In genomic region chrY:17231994-17232393, GRCh38 we compare ENCODE assay signal across 30 cellular contexts.
"Had no signal": no experiment of that assay in that cellular context is flagged by ENCODE, and none has a peak within 500 bp of the region (broad histone marks: within the 10 kb centered on the region; RNA-seq: fewer than 3 reads in every experiment).

No MANE protein-coding gene starts in this region.

- H3K36me3 Mint-ChIP-seq: activated naive CD4-positive, alpha-beta T cell treated with anti-CD3 and anti-CD28 coated beads, Interleukin-2, amount 10 ng/mL, durations not matched to agents 7 days and 5 days; activated naive CD8-positive, alpha-beta T cell treated with anti-CD3 and anti-CD28 coated beads, Interleukin-2, amount 10 ng/mL, durations not matched to agents 7 days and 5 days; brain; stimulated activated memory B cell treated with anti-CD40 and anti-IgM and Interleukin-4, amounts not matched to agents 10 μg/mL and 1 μg/mL and 100 μg/mL, for 72 hours; type B pancreatic cell had no signal

- H3K9me3 Mint-ChIP-seq: activated T-helper 1 cell treated with anti-CD3 and anti-CD28 coated beads, Interleukin-12 subunit alpha, Interleukin-12 subunit beta, Interleukin-2, Interleukin-4 antibody, amounts not matched to agents 30 ng/mL and 10 ng/mL and 1 ng/mL, durations not matched to agents 14 hours and 24 hours and 36 hours; type B pancreatic cell had no signal

- H3K4me2 ChIP-seq: hepatocyte, smooth muscle cell had no signal

- H2AFZ ChIP-seq: hepatocyte had no signal

- H3K36me3 ChIP-seq: ascending aorta, ovary, sigmoid colon, uterus had no signal

- H3K4me3 ChIP-seq: ascending aorta, coronary artery, dorsolateral prefrontal cortex, hepatocyte, ovary, sigmoid colon, smooth muscle cell, uterus had no signal

- H3K4me1 Mint-ChIP-seq: activated naive CD4-positive, alpha-beta T cell treated with anti-CD3 and anti-CD28 coated beads, Interleukin-2, amount 10 ng/mL, durations not matched to agents 7 days and 5 days; activated naive CD8-positive, alpha-beta T cell treated with anti-CD3 and anti-CD28 coated beads, Interleukin-2, amount 10 ng/mL, durations not matched to agents 7 days and 5 days; brain; naive thymus-derived CD4-positive, alpha-beta T cell; stimulated activated memory B cell treated with anti-CD40 and anti-IgM and Interleukin-4, amounts not matched to agents 10 μg/mL and 1 μg/mL and 100 μg/mL, for 72 hours; stimulated activated naive CD8-positive, alpha-beta T cell treated with anti-CD3 and anti-CD28 coated beads, Interleukin-15, amount 100 ng/mL, for 72 hours had no signal

- H3K27me3 Mint-ChIP-seq: activated naive CD4-positive, alpha-beta T cell treated with anti-CD3 and anti-CD28 coated beads, Interleukin-2, amount 10 ng/mL, durations not matched to agents 7 days and 5 days; activated naive CD8-positive, alpha-beta T cell treated with anti-CD3 and anti-CD28 coated beads, Interleukin-2, amount 10 ng/mL, durations not matched to agents 7 days and 5 days; brain; naive thymus-derived CD4-positive, alpha-beta T cell; progenitor cell of endocrine pancreas; stimulated activated memory B cell treated with anti-CD40 and anti-IgM and Interleukin-4, amounts not matched to agents 10 μg/mL and 1 μg/mL and 100 μg/mL, for 72 hours; stimulated activated naive CD8-positive, alpha-beta T cell treated with anti-CD3 and anti-CD28 coated beads, Interleukin-15, amount 100 ng/mL, for 72 hours; type B pancreatic cell had no signal

- DNase-seq: activated CD4-positive, alpha-beta T cell treated with anti-CD3 and anti-CD28 coated beads for 4 hours; activated CD4-positive, alpha-beta T cell treated with anti-CD3 and anti-CD28 coated beads, Interleukin-2, amount 50 U/mL, for 48 hours; activated CD8-positive, alpha-beta memory T cell treated with anti-CD3 and anti-CD28 coated beads for 24 hours; activated effector memory CD4-positive, alpha-beta T cell treated with anti-CD3 and anti-CD28 coated beads, Interleukin-2, amount 50 U/mL, for 16 hours; activated naive CD4-positive, alpha-beta T cell treated with anti-CD3 and anti-CD28 coated beads, Interleukin-2, amount 10 ng/mL, durations not matched to agents 7 days and 5 days; activated naive CD8-positive, alpha-beta T cell treated with anti-CD3 and anti-CD28 coated beads, Interleukin-2, amount 10 ng/mL, durations not matched to agents 7 days and 5 days; dorsolateral prefrontal cortex; effector memory CD4-positive, alpha-beta T cell; foreskin melanocyte; midbrain; naive thymus-derived CD4-positive, alpha-beta T cell; ovary; retina; sigmoid colon; stimulated activated CD4-positive, alpha-beta T cell treated with anti-CD3 and anti-CD28 coated beads, Interleukin-1b, Interleukin-23, amount 100 ng/mL, for 48 hours; stimulated activated CD4-positive, alpha-beta T cell treated with anti-CD3 and anti-CD28 coated beads, Interleukin-4, amount 100 ng/mL, for 4 hours; stimulated activated CD8-positive, alpha-beta memory T cell treated with anti-CD3 and anti-CD28 coated beads, Interleukin-4, amount 100 ng/mL, for 48 hours; stimulated activated naive CD8-positive, alpha-beta T cell treated with anti-CD3 and anti-CD28 coated beads, Interleukin-15, amount 100 ng/mL, for 72 hours; substantia nigra; uterus had no signal

- ATAC-seq: esophagus mucosa; naive thymus-derived CD4-positive, alpha-beta T cell; stimulated activated memory B cell treated with anti-CD40 and anti-IgM and Interleukin-4, amounts not matched to agents 10 μg/mL and 1 μg/mL and 100 μg/mL, for 72 hours; stimulated activated naive CD8-positive, alpha-beta T cell treated with anti-CD3 and anti-CD28 coated beads, Interleukin-15, amount 100 ng/mL, for 72 hours had no signal

- H3K79me2 ChIP-seq: hepatocyte had no signal

- H3K27ac Mint-ChIP-seq: activated naive CD4-positive, alpha-beta T cell treated with anti-CD3 and anti-CD28 coated beads, Interleukin-2, amount 10 ng/mL, durations not matched to agents 7 days and 5 days; activated naive CD8-positive, alpha-beta T cell treated with anti-CD3 and anti-CD28 coated beads, Interleukin-2, amount 10 ng/mL, durations not matched to agents 7 days and 5 days; activated T-helper 1 cell treated with anti-CD3 and anti-CD28 coated beads, Interleukin-12 subunit alpha, Interleukin-12 subunit beta, Interleukin-2, Interleukin-4 antibody, amounts not matched to agents 30 ng/mL and 10 ng/mL and 1 ng/mL, durations not matched to agents 14 hours and 24 hours and 36 hours; naive thymus-derived CD4-positive, alpha-beta T cell; progenitor cell of endocrine pancreas; stimulated activated memory B cell treated with anti-CD40 and anti-IgM and Interleukin-4, amounts not matched to agents 10 μg/mL and 1 μg/mL and 100 μg/mL, for 72 hours; stimulated activated naive CD8-positive, alpha-beta T cell treated with anti-CD3 and anti-CD28 coated beads, Interleukin-15, amount 100 ng/mL, for 72 hours; type B pancreatic cell had no signal

- H3K27me3 ChIP-seq: ascending aorta, dorsolateral prefrontal cortex, hepatocyte, ovary, sigmoid colon, uterus had no signal

- H3K9me3 ChIP-seq: ascending aorta, ovary, sigmoid colon, uterus had no signal

- H3K27ac ChIP-seq: ascending aorta, coronary artery, dorsolateral prefrontal cortex, hepatocyte, ovary, sigmoid colon, uterus had no signal

- H3K4me3 Mint-ChIP-seq: activated naive CD4-positive, alpha-beta T cell treated with anti-CD3 and anti-CD28 coated beads, Interleukin-2, amount 10 ng/mL, durations not matched to agents 7 days and 5 days; activated naive CD8-positive, alpha-beta T cell treated with anti-CD3 and anti-CD28 coated beads, Interleukin-2, amount 10 ng/mL, durations not matched to agents 7 days and 5 days; activated T-helper 1 cell treated with anti-CD3 and anti-CD28 coated beads, Interleukin-12 subunit alpha, Interleukin-12 subunit beta, Interleukin-2, Interleukin-4 antibody, amounts not matched to agents 30 ng/mL and 10 ng/mL and 1 ng/mL, durations not matched to agents 14 hours and 24 hours and 36 hours; brain; naive thymus-derived CD4-positive, alpha-beta T cell; stimulated activated memory B cell treated with anti-CD40 and anti-IgM and Interleukin-4, amounts not matched to agents 10 μg/mL and 1 μg/mL and 100 μg/mL, for 72 hours; stimulated activated naive CD8-positive, alpha-beta T cell treated with anti-CD3 and anti-CD28 coated beads, Interleukin-15, amount 100 ng/mL, for 72 hours; type B pancreatic cell had no signal

- H3K4me1 ChIP-seq: ascending aorta, sigmoid colon, uterus had no signal
